In the genomic region with DNA sequence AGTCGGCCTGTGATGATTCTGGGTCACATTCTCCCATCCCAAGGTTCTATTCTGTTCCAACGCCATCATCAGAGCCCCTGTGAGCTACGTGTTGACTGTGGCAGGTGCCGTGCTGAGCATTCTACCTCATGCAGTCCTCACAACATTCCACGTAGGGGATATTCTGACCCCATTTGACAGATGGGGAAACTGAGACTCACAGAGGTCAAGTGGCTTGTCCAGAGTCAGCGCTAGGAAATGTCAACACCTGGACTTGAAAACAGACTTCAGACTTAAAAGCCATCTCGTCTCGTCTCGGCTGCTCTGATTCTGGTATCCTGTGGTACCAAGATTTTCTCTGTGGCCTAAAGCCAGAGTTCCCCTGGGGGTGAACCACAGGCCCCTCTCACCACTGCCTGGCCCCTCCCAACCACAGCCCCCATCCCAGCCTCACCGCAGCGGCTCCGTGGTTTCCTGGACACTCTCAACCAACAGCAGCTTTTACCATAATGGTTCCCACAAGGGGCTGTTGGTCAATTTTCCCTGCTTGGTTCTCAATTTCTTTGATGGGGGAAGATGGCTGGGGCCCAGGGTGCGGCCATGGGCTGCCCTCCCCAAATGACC, we compare ENCODE assay signal across 18 cellular contexts.
DNase-seq lines count a peak whose midpoint lies in the region; ATAC-seq and TF ChIP-seq lines count a peak whose summit lies in the region.
"Had no signal": no experiment of that assay in that cellular context is flagged by ENCODE, and none has a peak within 500 bp of the region (broad histone marks: within the 10 kb centered on the region; RNA-seq: fewer than 3 reads in every experiment).

No MANE protein-coding gene starts in this region.

- H3K27ac Mint-ChIP-seq in central memory CD8-positive, alpha-beta T cell (ENCODE audit: low read depth), result peak overlapping the region; percentile 68

- no peaks in the 10 kb centered on the region for H3K36me3 Mint-ChIP-seq in central memory CD8-positive, alpha-beta T cell (ENCODE audit: insufficient read depth)

- no peak for TF ChIP-seq POLR2A in NB4 (IDR thresholded peaks at IDR 0.05; ENCODE audit: extremely low read depth, insufficient read length)

- no peak for ATAC-seq in central memory CD8-positive, alpha-beta T cell (replicated peaks; ENCODE audit: extremely low read depth, poor library complexity, severe bottlenecking)
- ATAC-seq: WTC11 had no signal

- H3K4me3 ChIP-seq in NB4 (ENCODE audit: low read depth, low read length), result no peak overlapping the region
- H3K4me3 ChIP-seq: esophagus muscularis mucosa, prostate gland had no signal

- peaks cover 6% of the 10 kb centered on the region for H3K4me1 Mint-ChIP-seq in central memory CD8-positive, alpha-beta T cell

- no peak for TF ChIP-seq CTCF in NB4 (IDR thresholded peaks at IDR 0.05; ENCODE audit: low read depth, low read length)

- peaks cover 34% of the 10 kb centered on the region for H3K27me3 Mint-ChIP-seq in central memory CD8-positive, alpha-beta T cell

- H3K9me3 Mint-ChIP-seq in central memory CD8-positive, alpha-beta T cell, result no peaks in the 10 kb centered on the region

- H3K4me3 Mint-ChIP-seq in central memory CD8-positive, alpha-beta T cell, result no peak overlapping the region
- H3K4me3 Mint-ChIP-seq: WTC11 had no signal

- DNase-seq in GDM1 (lab: John Stamatoyannopoulos, UW) (peak; percentile 51), GM19240 (ENCODE audit: insufficient read length, low spot score) (peak; percentile 30), NB4 (ENCODE audit: low read depth) (peak; percentile 93), midbrain (lab: John Stamatoyannopoulos, UW) (no peak), amygdala (lab: John Stamatoyannopoulos, UW) (no peak), DMS153 treated with DMSO at 0.1 percent for 48 hours (lab: John Stamatoyannopoulos, UW; ENCODE audit: unreplicated experiment) (no peak), EL (no peak)
- DNase-seq in central memory CD8-positive, alpha-beta T cell (ENCODE audit: low spot score in 2 of 2), result no peak
- DNase-seq: activated naive CD4-positive, alpha-beta T cell treated with anti-CD3 and anti-CD28 coated beads, Interleukin-2, amount 50 U/mL, for 16 hours; H7; NCI-H146; NCI-H526; SIG-M5; stimulated activated CD4-positive, alpha-beta T cell treated with anti-CD3 and anti-CD28 coated beads, Interleukin-4, amount 100 ng/mL, for 1 hour; substantia nigra had no signal

Comparison
In these comparisons a context has a peak if more than half of its experiments do, and no peak if none do; other contexts are left out.
1. DNase-seq: peak in GDM1 (single experiment), GM19240 (single experiment) and NB4 (single experiment); none in central memory CD8-positive, alpha-beta T cell (0 of 2), midbrain (single experiment), amygdala (0 of 56), DMS153 treated with DMSO at 0.1 percent for 48 hours (single experiment) and EL (single experiment).